Comparison of ENCODE assay signal across 8 cellular contexts in genomic region chr2:88627055-88627855, GRCh38. TPM values are rescaled to one million over a fixed set of nuclear protein-coding genes. Genes with fewer than 3 reads are reported as not detected.
DNase-seq lines count a peak whose midpoint lies in the region; ATAC-seq and TF ChIP-seq lines count a peak whose summit lies in the region.

EIF2AK3 (minus strand) TSS chr2:88627464; CDS start chr2:88627274, 190 bp downstream.

- TF ChIP-seq CTCF in spleen (IDR thresholded peaks at IDR 0.05 in 8 of 11, conservative IDR thresholded peaks at IDR 0.05 in 3 of 11), result peak in 9 of 11 experiments; percentile 21 to 76 (median 56)

- H3K36me3 ChIP-seq in spleen, result no peaks in the 10 kb centered on the region

- peak within 1 kb of the TSS; percentile 62 to 90 (median 87) for H3K4me3 ChIP-seq in spleen

- intact Hi-C loops in spleen (cut with DNase I; ENCODE audit: low total_unique reads), result no loop called here

- DNase-seq in AG08396 (ENCODE audit: low spot score), result peak; percentile 96
- DNase-seq in NCI-H345 treated with DMSO at 0.1 percent for 48 hours (lab: John Stamatoyannopoulos, UW; ENCODE audit: unreplicated experiment), result peak; percentile 99
- peak; percentile 82 to 87 (median 86) for DNase-seq in activated CD4-positive, CD25-positive, alpha-beta regulatory T cell (lab: John Stamatoyannopoulos, UW)
- DNase-seq in central memory CD4-positive, alpha-beta T cell, result peak; percentile 98
- DNase-seq in inferior parietal cortex (ENCODE audit: extremely low spot score), result peak; percentile 100
- peak; percentile 98 for DNase-seq in spleen

- peaks cover 20 to 61% (median 47%) of the 10 kb centered on the region in 6 donors for H3K4me1 ChIP-seq in spleen

- peak; percentile 88 for ATAC-seq in GM19023 (IDR thresholded peaks at IDR 0.05; ENCODE audit: unreplicated experiment)
- ATAC-seq in HG03280 (IDR thresholded peaks at IDR 0.05; ENCODE audit: unreplicated experiment), result peak; percentile 85

- WGBS in spleen, 5 donors, result 0% methylated on average over 46 to 75 of the region's 75 CpGs

- H3K9me3 ChIP-seq in spleen, result no peaks in the 10 kb centered on the region

- no peaks in the 10 kb centered on the region for H3K27me3 ChIP-seq in spleen (replicated peaks in 1 of 7)

- peak within 1 kb of the TSS; percentile 95 to 100 (median 99) for H3K27ac ChIP-seq in spleen

- TF ChIP-seq POLR2A in spleen (IDR thresholded peaks at IDR 0.05), result peak; percentile 75 to 98 (median 96)

RNA-seq across cellular contexts. Expression of gene EIF2AK3, which starts in this region (rescaled TPM):
- total RNA-seq in spleen, result 10 to 100 TPM; 17.6 to 29.8 (median 23.7) TPM
- 1 to 10 TPM; 4.3 to 5.4 (median 5.3) TPM for polyA plus RNA-seq in spleen

Comparison
In these comparisons a context has a peak if more than half of its experiments do, and no peak if none do; other contexts are left out.
1. Peak in every context shown above with its lines: DNase-seq, ATAC-seq, H3K4me3 ChIP-seq and H3K27ac ChIP-seq.